27 cellular contexts compared by ENCODE assay signal in the genomic region with DNA sequence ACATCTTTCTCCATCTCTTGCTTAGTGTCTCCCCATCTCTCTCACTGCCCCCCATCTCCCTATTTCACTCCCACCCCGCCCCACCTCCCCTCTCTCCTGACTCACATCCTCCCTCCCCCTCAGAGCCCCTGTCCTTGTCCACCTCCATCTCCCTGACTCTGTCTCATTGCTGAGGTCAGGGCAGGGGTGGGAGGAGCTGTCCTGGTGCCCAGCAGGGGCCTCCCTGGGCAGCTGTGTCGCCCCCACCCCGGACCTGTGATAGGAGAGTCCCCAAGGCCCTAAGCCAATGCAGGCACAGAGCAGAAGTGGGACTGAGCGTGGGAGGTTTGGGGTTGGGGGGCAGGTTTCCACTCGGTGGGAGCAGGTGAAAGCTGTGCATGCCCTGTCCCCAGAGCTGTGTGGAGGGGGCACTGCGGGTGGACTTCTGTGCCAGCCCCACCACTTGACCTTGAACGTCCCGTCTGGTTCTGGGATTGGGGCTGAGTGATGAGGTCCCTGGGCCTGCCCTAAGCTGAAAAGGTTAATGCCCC.
"Had no signal": no experiment of that assay in that cellular context is flagged by ENCODE, and none has a peak within 500 bp of the region (broad histone marks: within the 10 kb centered on the region; RNA-seq: fewer than 3 reads in every experiment).

No MANE protein-coding gene starts in this region.

- H3K9me3 Mint-ChIP-seq: activated naive CD4-positive, alpha-beta T cell treated with anti-CD3 and anti-CD28 coated beads, Interleukin-2, amount 50 U/mL, for 24 hours; activated naive CD8-positive, alpha-beta T cell treated with anti-CD3 and anti-CD28 coated beads, Interleukin-2, amount 50 U/mL, for 24 hours; activated T-cell treated with anti-CD3 and anti-CD28 coated beads, Interleukin-2, amount 50 U/mL, for 24 hours; central memory CD8-positive, alpha-beta T cell; nephron; stimulated activated memory B cell treated with anti-CD40 and anti-IgM and Interleukin-4, amounts not matched to agents 10 μg/mL and 1 μg/mL and 100 μg/mL, for 72 hours; stimulated activated naive CD8-positive, alpha-beta T cell treated with anti-CD3 and anti-CD28 coated beads, Interleukin-15, amount 100 ng/mL, for 72 hours; T-helper 1 cell treated with Interleukin-12 subunit alpha and Interleukin-12 subunit beta and Interleukin-4 antibody, amounts not matched to agents 30 μg/mL and 1 μg/mL, for 36 hours had no signal

- H3K27me3 ChIP-seq: tibial artery had no signal

- H3K27ac Mint-ChIP-seq: activated naive CD4-positive, alpha-beta T cell treated with anti-CD3 and anti-CD28 coated beads, Interleukin-2, amount 50 U/mL, for 24 hours; activated naive CD8-positive, alpha-beta T cell treated with anti-CD3 and anti-CD28 coated beads, Interleukin-2, amount 50 U/mL, for 24 hours; activated T-cell treated with anti-CD3 and anti-CD28 coated beads, Interleukin-2, amount 50 U/mL, for 24 hours; nephron; progenitor cell of endocrine pancreas; stimulated activated memory B cell treated with anti-CD40 and anti-IgM and Interleukin-4, amounts not matched to agents 10 μg/mL and 1 μg/mL and 100 μg/mL, for 72 hours; stimulated activated naive CD8-positive, alpha-beta T cell treated with anti-CD3 and anti-CD28 coated beads, Interleukin-15, amount 100 ng/mL, for 72 hours; T-helper 1 cell treated with Interleukin-12 subunit alpha and Interleukin-12 subunit beta and Interleukin-4 antibody, amounts not matched to agents 30 μg/mL and 1 μg/mL, for 36 hours had no signal

- H3K4me3 Mint-ChIP-seq: activated naive CD4-positive, alpha-beta T cell treated with anti-CD3 and anti-CD28 coated beads, Interleukin-2, amount 50 U/mL, for 24 hours; activated naive CD8-positive, alpha-beta T cell treated with anti-CD3 and anti-CD28 coated beads, Interleukin-2, amount 50 U/mL, for 24 hours; activated T-cell treated with anti-CD3 and anti-CD28 coated beads, Interleukin-2, amount 50 U/mL, for 24 hours; central memory CD8-positive, alpha-beta T cell; nephron; stimulated activated memory B cell treated with anti-CD40 and anti-IgM and Interleukin-4, amounts not matched to agents 10 μg/mL and 1 μg/mL and 100 μg/mL, for 72 hours; stimulated activated naive CD8-positive, alpha-beta T cell treated with anti-CD3 and anti-CD28 coated beads, Interleukin-15, amount 100 ng/mL, for 72 hours; T-helper 1 cell treated with Interleukin-12 subunit alpha and Interleukin-12 subunit beta and Interleukin-4 antibody, amounts not matched to agents 30 μg/mL and 1 μg/mL, for 36 hours had no signal

- H3K36me3 Mint-ChIP-seq: activated naive CD4-positive, alpha-beta T cell treated with anti-CD3 and anti-CD28 coated beads, Interleukin-2, amount 50 U/mL, for 24 hours; stimulated activated memory B cell treated with anti-CD40 and anti-IgM and Interleukin-4, amounts not matched to agents 10 μg/mL and 1 μg/mL and 100 μg/mL, for 72 hours had no signal

- H3K4me3 ChIP-seq: gastroesophageal sphincter, smooth muscle cell, tibial artery had no signal

- H3K4me1 ChIP-seq: gastroesophageal sphincter had no signal

- H3K27ac ChIP-seq: gastroesophageal sphincter, tibial artery, WERI-Rb-1 had no signal

- DNase-seq: activated CD4-positive, alpha-beta T cell treated with anti-CD3 and anti-CD28 coated beads for 48 hours; activated CD4-positive, alpha-beta T cell treated with anti-CD3 and anti-CD28 coated beads, Interleukin-2, amount 50 U/mL, for 48 hours; activated CD8-positive, alpha-beta memory T cell treated with anti-CD3 and anti-CD28 coated beads, Interleukin-2, amount 50 U/mL, for 4 hours; activated naive CD8-positive, alpha-beta T cell treated with anti-CD3 and anti-CD28 coated beads, Interleukin-2, amount 50 U/mL, for 24 hours; activated T-cell treated with anti-CD3 and anti-CD28 coated beads, Interleukin-2, amount 50 U/mL, for 24 hours; amygdala; effector memory CD4-positive, alpha-beta T cell; hippocampal formation; stimulated activated CD4-positive, alpha-beta T cell treated with anti-CD3 and anti-CD28 coated beads, Interleukin-1b, Interleukin-23, amount 100 ng/mL, for 48 hours; stimulated activated CD4-positive, alpha-beta T cell treated with anti-CD3 and anti-CD28 coated beads, Interleukin-4, amount 100 ng/mL, for 4 hours; stimulated activated CD8-positive, alpha-beta memory T cell treated with anti-CD3 and anti-CD28 coated beads, Interleukin-4, amount 100 ng/mL, for 48 hours; stimulated activated naive CD8-positive, alpha-beta T cell treated with anti-CD3 and anti-CD28 coated beads, Interleukin-15, amount 100 ng/mL, for 72 hours; substantia nigra; SW 1271; T-helper 9 cell; WERI-Rb-1 had no signal

- ATAC-seq: activated CD4-positive, CD25-positive, alpha-beta regulatory T cell treated with anti-CD3 and anti-CD28 coated beads, Interleukin-2, amount 50 U/mL, for 24 hours; activated naive CD8-positive, alpha-beta T cell treated with anti-CD3 and anti-CD28 coated beads, Interleukin-2, amount 50 U/mL, for 24 hours; gastroesophageal sphincter; left lobe of liver; stimulated activated memory B cell treated with anti-CD40 and anti-IgM and Interleukin-4, amounts not matched to agents 10 μg/mL and 1 μg/mL and 100 μg/mL, for 72 hours; stimulated activated naive CD8-positive, alpha-beta T cell treated with anti-CD3 and anti-CD28 coated beads, Interleukin-15, amount 100 ng/mL, for 72 hours had no signal

- H3K4me1 Mint-ChIP-seq: activated naive CD4-positive, alpha-beta T cell treated with anti-CD3 and anti-CD28 coated beads, Interleukin-2, amount 50 U/mL, for 24 hours; activated naive CD8-positive, alpha-beta T cell treated with anti-CD3 and anti-CD28 coated beads, Interleukin-2, amount 50 U/mL, for 24 hours; central memory CD8-positive, alpha-beta T cell had no signal

- H3K9me3 ChIP-seq: gastroesophageal sphincter, tibial artery had no signal

- H3K27me3 Mint-ChIP-seq: activated naive CD8-positive, alpha-beta T cell treated with anti-CD3 and anti-CD28 coated beads, Interleukin-2, amount 50 U/mL, for 24 hours; activated T-cell treated with anti-CD3 and anti-CD28 coated beads, Interleukin-2, amount 50 U/mL, for 24 hours had no signal
